ENCODE assay signal across 18 cellular contexts in the genomic region with DNA sequence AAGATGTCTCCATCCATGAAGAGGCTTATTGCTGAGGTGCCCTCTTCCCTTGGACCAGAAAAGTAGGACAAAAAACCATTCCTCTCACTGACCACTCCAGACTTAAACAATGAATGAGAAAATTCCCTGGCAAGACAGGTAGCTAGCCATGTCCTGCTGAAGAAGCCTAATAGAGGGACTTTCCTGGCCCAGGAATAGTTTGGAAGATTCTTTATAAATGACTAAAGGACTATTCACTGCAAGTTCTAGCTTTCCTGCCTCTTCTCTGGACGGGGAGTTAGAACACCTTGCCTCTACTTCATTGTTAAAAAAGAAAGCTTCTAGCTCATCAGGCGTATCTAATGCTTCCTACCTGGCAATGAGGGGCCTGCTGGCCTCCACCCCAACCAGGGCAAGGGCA.
DNase-seq lines count a peak whose midpoint lies in the region; ATAC-seq, FAIRE-seq and TF ChIP-seq lines count a peak whose summit lies in the region.
"Had no signal": no experiment of that assay in that cellular context is flagged by ENCODE, and none has a peak within 500 bp of the region (broad histone marks: within the 10 kb centered on the region; RNA-seq: fewer than 3 reads in every experiment).

No MANE protein-coding gene starts in this region.

- DNase-seq in A172 (ENCODE audit: low spot score) (peak; percentile 35), M059J (ENCODE audit: low read depth) (peak; percentile 54), K562 (ENCODE audit: extremely low read depth in 1 of 4, low spot score in 3 of 4) (no peak), kidney glomerular epithelial cell (lab: John Stamatoyannopoulos, UW) (peak; percentile 5), DMS79 (lab: John Stamatoyannopoulos, UW) (no peak), dedifferentiated amniotic fluid mesenchymal stem cell (ENCODE audit: extremely low spot score) (no peak), frontal cortex (ENCODE audit: low spot score in 2 of 2) (no peak), D341Med (ENCODE audit: low spot score) (no peak)
- DNase-seq: AML-193, DND-41, GDM1, MM.1S, NCI-H187 treated with DMSO at 0.1 percent for 48 hours, NCI-H510A treated with DMSO at 0.1 percent for 48 hours had no signal

- TF ChIP-seq CTCF in K562 (IDR thresholded peaks at IDR 0.05 in 2 of 3, conservative IDR thresholded peaks at IDR 0.05 in 1 of 3; ENCODE audit: insufficient read depth in 2 of 3, low read depth in 1 of 3, low read length in 3 of 3): no peak

- no peak overlapping the region for H3K4me3 ChIP-seq in K562

- no TSS peak for BruUV-seq in K562 (replicated peaks; lab: Mats Ljungman, UMichigan)

- POLR2A ChIA-PET in K562 (lab: Yijun Ruan, JAX): interaction anchor here (0.5 to 1.7 kb wide), 6 partner anchors 8 to 1014 kb away, joined by 3 to 6 read pairs (median 3); no protein-coding TSS in a partner anchor

- H3K4me2 ChIP-seq in K562 (ENCODE audit: insufficient read depth, low read length): no peak overlapping the region
- H3K4me2 ChIP-seq: KMS-11 had no signal

- no peaks in the 10 kb centered on the region for H3K27me3 ChIP-seq in K562 (ENCODE audit: control insufficient read depth in 2 of 2, insufficient read depth in 2 of 2, low read length in 2 of 2)

- WGBS in K562 (ENCODE audit: insufficient coverage, low coverage, missing lambda C conversion rate): 60% methylated on average over 2 of the region's 2 CpGs

- peak overlapping the region; percentile 88 for H3K27ac ChIP-seq in K562 (ENCODE audit: extremely low read depth, low read depth, low read length)
- H3K27ac ChIP-seq: HL-60, KMS-11 had no signal

- no peak for TF ChIP-seq RAD21 in K562 (CRISPR knock-in tag; conservative IDR thresholded peaks at IDR 0.05 in 1 of 2, IDR thresholded peaks at IDR 0.05 in 1 of 2)

- no peak for TF ChIP-seq POLR2A in K562 (conservative IDR thresholded peaks at IDR 0.05)

- in situ Hi-C loops in K562 (cut with MboI): no loop called here

- no peak for ATAC-seq in K562

- H3K36me3 ChIP-seq in K562 (ENCODE audit: control insufficient read depth, insufficient read depth, low read length): no peaks in the 10 kb centered on the region

- no peaks in the 10 kb centered on the region for H3K79me2 ChIP-seq in K562 (ENCODE audit: control insufficient read depth, insufficient read depth, low read length)

- peak overlapping the region; percentile 88 for H2AFZ ChIP-seq in K562 (ENCODE audit: low read depth, low read length)

- H4K20me1 ChIP-seq in K562 (replicated peaks; ENCODE audit: control insufficient read depth, insufficient read depth, low read length): no peaks in the 10 kb centered on the region

- intact Hi-C loops in K562 (cut with micrococcal nuclease): no loop called here

- H3K4me1 ChIP-seq in K562 (replicated peaks in 1 of 2; ENCODE audit: control insufficient read depth in 2 of 2, insufficient read depth in 2 of 2, low read length in 2 of 2): peaks cover 36 to 57% of the 10 kb centered on the region in 2 experiments

- CTCF ChIA-PET in K562 (lab: Yijun Ruan, JAX; ENCODE audit: low intra/inter-chr PET ratio): no interaction called here

- H3K9ac ChIP-seq in K562 (ENCODE audit: insufficient read depth in 1 of 2, low read depth in 2 of 2, low read length in 2 of 2): peak overlapping the region in 1 of 2 experiments; percentile 11; a peak in 2 of 4 replicates
- H3K9ac ChIP-seq: KMS-11 had no signal

- H3K9me3 ChIP-seq in K562 (replicated peaks; ENCODE audit: control insufficient read depth, insufficient read depth, low read depth, low read length): peaks cover 4% of the 10 kb centered on the region

- no peaks in the 10 kb centered on the region for H3K9me1 ChIP-seq in K562 (ENCODE audit: control insufficient read depth, insufficient read depth, low read length)

- FAIRE-seq in K562 (lab: Jason Lieb, UNC) (no peak), frontal cortex (lab: Jason Lieb, UNC) (no peak)
- FAIRE-seq: A204.1, H1 had no signal

- no peak for TF ChIP-seq EP300 in K562 (IDR thresholded peaks at IDR 0.05; ENCODE audit: low read length)

TF ChIP-seq in K562, 482 proteins besides CTCF, POLR2A, EP300 and RAD21:
- TF ChIP-seq TAF9B (IDR thresholded peaks at IDR 0.05; ENCODE audit: partially characterized antibody): no peak
- 0 out of 2 replicates have a peak, but pooled peaks have one; percentile 9 for TF ChIP-seq CXXC5 (CRISPR knock-in tag; IDR thresholded peaks at IDR 0.05)

Comparison
In these comparisons a context has a peak if more than half of its experiments do, and no peak if none do; other contexts are left out.
1. DNase-seq: peak in A172 (single experiment), M059J (single experiment) and kidney glomerular epithelial cell (single experiment); none in K562 (0 of 4), DMS79 (single experiment), dedifferentiated amniotic fluid mesenchymal stem cell (single experiment), frontal cortex (0 of 2) and D341Med (single experiment).